ENCODE assay signal across 16 cellular contexts in the genomic region with DNA sequence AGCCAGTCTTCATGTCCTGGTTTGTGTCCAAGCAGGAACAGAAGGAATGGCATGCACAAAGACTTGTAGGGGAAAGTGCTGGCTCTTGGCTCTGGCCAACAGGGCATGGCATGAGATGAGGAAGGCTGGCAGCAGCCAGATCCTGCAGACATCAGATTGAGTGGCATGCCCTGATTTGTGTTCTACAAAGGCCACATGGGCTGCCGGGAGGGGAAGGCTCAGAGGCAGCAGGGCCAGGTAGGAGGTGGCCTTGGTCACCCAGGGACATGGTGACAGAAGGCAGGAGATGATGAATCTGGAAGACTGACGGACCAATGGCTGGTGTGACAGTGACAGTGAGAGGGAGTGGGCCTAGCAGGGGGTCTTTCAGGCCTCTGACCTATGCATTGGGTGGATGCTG. TPM values are rescaled to one million over a fixed set of nuclear protein-coding genes. Genes with fewer than 3 reads are reported as not detected.
"Had no signal": no experiment of that assay in that cellular context is flagged by ENCODE, and none has a peak within 500 bp of the region (broad histone marks: within the 10 kb centered on the region; RNA-seq: fewer than 3 reads in every experiment).

No MANE protein-coding gene starts in this region.

- H3K27me3 Mint-ChIP-seq: activated CD4-positive, alpha-beta memory T cell treated with anti-CD3 and anti-CD28 coated beads for 36 hours had no signal

- H3K36me3 ChIP-seq: adrenal gland, neutrophil had no signal

- DNase-seq: activated CD4-positive, alpha-beta memory T cell treated with anti-CD3 and anti-CD28 coated beads for 36 hours; activated naive CD4-positive, alpha-beta T cell; activated T-cell treated with anti-CD3 and anti-CD28 coated beads, Interleukin-2, amount 50 U/mL, for 72 hours; adrenal gland; cerebellar nuclear complex; hypothalamus; kidney glomerular epithelial cell; right cardiac atrium; small intestine; T-helper 2 cell; trophoblast cell had no signal

- ATAC-seq: activated T-cell treated with anti-CD3 and anti-CD28 coated beads, Interleukin-2, amount 50 U/mL, for 72 hours; esophagus mucosa; right cardiac atrium had no signal

- H3K4me3 Mint-ChIP-seq: activated CD4-positive, alpha-beta memory T cell treated with anti-CD3 and anti-CD28 coated beads for 36 hours; activated T-cell treated with anti-CD3 and anti-CD28 coated beads, Interleukin-2, amount 50 U/mL, for 72 hours; mesothelial cell of epicardium had no signal

- H3K9me3 ChIP-seq: adrenal gland, neutrophil had no signal

- H3K9me3 Mint-ChIP-seq: activated CD4-positive, alpha-beta memory T cell treated with anti-CD3 and anti-CD28 coated beads for 36 hours; activated T-cell treated with anti-CD3 and anti-CD28 coated beads, Interleukin-2, amount 50 U/mL, for 72 hours; mesothelial cell of epicardium had no signal

- H3K27me3 ChIP-seq: adrenal gland, neutrophil had no signal

- H3K27ac ChIP-seq: adrenal gland, neutrophil had no signal

- H3K36me3 Mint-ChIP-seq: activated CD4-positive, alpha-beta memory T cell treated with anti-CD3 and anti-CD28 coated beads for 36 hours; mesothelial cell of epicardium had no signal

- H3K27ac Mint-ChIP-seq: activated T-cell treated with anti-CD3 and anti-CD28 coated beads, Interleukin-2, amount 50 U/mL, for 72 hours; mesothelial cell of epicardium; progenitor cell of endocrine pancreas had no signal

- H3K4me3 ChIP-seq: adrenal gland had no signal

RNA-seq across cellular contexts. Expression of gene SMPD3, which starts 33.7 kb away (rescaled TPM):
- total RNA-seq: myocyte had no signal
